1 cellular context compared by ENCODE assay signal in genomic region chr14:48805315-48805714, GRCh38.
TF ChIP-seq lines count a peak whose summit lies in the region.

No MANE protein-coding gene starts in this region.

TF ChIP-seq in WTC11, 78 proteins besides CTCF, POLR2A, EP300 and RAD21 (continued from another document):
- TF ChIP-seq, protein P1, sequence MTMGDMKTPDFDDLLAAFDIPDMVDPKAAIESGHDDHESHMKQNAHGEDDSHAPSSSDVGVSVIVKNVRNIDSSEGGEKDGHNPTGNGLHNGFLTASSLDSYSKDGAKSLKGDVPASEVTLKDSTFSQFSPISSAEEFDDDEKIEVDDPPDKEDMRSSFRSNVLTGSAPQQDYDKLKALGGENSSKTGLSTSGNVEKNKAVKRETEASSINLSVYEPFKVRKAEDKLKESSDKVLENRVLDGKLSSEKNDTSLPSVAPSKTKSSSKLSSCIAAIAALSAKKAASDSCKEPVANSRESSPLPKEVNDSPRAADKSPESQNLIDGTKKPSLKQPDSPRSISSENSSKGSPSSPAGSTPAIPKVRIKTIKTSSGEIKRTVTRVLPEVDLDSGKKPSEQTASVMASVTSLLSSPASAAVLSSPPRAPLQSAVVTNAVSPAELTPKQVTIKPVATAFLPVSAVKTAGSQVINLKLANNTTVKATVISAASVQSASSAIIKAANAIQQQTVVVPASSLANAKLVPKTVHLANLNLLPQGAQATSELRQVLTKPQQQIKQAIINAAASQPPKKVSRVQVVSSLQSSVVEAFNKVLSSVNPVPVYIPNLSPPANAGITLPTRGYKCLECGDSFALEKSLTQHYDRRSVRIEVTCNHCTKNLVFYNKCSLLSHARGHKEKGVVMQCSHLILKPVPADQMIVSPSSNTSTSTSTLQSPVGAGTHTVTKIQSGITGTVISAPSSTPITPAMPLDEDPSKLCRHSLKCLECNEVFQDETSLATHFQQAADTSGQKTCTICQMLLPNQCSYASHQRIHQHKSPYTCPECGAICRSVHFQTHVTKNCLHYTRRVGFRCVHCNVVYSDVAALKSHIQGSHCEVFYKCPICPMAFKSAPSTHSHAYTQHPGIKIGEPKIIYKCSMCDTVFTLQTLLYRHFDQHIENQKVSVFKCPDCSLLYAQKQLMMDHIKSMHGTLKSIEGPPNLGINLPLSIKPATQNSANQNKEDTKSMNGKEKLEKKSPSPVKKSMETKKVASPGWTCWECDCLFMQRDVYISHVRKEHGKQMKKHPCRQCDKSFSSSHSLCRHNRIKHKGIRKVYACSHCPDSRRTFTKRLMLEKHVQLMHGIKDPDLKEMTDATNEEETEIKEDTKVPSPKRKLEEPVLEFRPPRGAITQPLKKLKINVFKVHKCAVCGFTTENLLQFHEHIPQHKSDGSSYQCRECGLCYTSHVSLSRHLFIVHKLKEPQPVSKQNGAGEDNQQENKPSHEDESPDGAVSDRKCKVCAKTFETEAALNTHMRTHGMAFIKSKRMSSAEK (CRISPR knock-in tag; IDR thresholded peaks at IDR 0.05; ENCODE audit: borderline replicate concordance) = no peak
- no peak for TF ChIP-seq RORB (CRISPR knock-in tag; IDR thresholded peaks at IDR 0.05)
- TF ChIP-seq OVOL2 (CRISPR knock-in tag; IDR thresholded peaks at IDR 0.05; ENCODE audit: borderline replicate concordance) = no peak
- no peak for TF ChIP-seq NR2C2 (CRISPR knock-in tag; IDR thresholded peaks at IDR 0.05)
- TF ChIP-seq MLX (CRISPR knock-in tag; IDR thresholded peaks at IDR 0.05) = no peak
